In the genomic region with DNA sequence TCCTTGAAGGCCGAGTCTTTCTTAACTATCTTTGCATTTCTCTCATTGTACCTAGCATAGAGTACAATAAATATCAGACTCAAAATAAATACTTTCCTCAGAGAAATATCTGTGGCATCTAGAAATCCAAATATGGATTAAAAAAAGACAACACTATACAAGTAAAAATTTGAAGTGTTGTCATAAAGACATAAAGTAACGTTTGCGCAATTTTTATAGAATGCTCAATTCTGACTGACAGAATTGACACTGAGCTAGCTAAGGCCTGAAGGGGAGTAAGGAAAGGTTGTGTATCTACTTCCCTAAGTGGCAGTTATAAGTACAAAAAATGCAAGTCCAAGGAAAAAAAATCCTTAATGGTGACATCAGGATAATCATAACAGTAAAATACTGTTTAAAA, we compare ENCODE assay signal across 8 cellular contexts. TPM values are rescaled to one million over a fixed set of nuclear protein-coding genes. Genes with fewer than 3 reads are reported as not detected.
DNase-seq lines count a peak whose midpoint lies in the region; ATAC-seq and TF ChIP-seq lines count a peak whose summit lies in the region.

No MANE protein-coding gene starts in this region.

- DNase-seq in GM06990 (ENCODE audit: extremely low read depth, insufficient read length), result no peak
- DNase-seq in PC-3, result no peak
- DNase-seq in erythroblast (lab: John Stamatoyannopoulos, UW), result peak; percentile 22 to 45
- DNase-seq in psoas muscle, result no peak
- no peak for DNase-seq in iPS-NIHi11 (ENCODE audit: low spot score)
- DNase-seq in NCI-H2081 treated with DMSO at 0.1 percent for 48 hours (lab: John Stamatoyannopoulos, UW), result no peak
- no peak for DNase-seq in NCI-H187 (lab: John Stamatoyannopoulos, UW)
- no peak for DNase-seq in activated CD4-positive, alpha-beta T cell treated with anti-CD3 and anti-CD28 coated beads, Interleukin-2, amount 50 U/mL, for 48 hours

- H3K4me3 ChIP-seq in GM06990 (replicated peaks; ENCODE audit: low read depth, low read length) (peak overlapping the region; percentile 74), PC-3 (ENCODE audit: low read length) (peak overlapping the region; percentile 81), psoas muscle (peak overlapping the region; percentile 90)

- H3K4me1 ChIP-seq in PC-3 (ENCODE audit: insufficient read depth, low read length) (peaks cover 16% of the 10 kb centered on the region), psoas muscle (peaks cover 21% of the 10 kb centered on the region)

- CTCF ChIA-PET in PC-3 (lab: Charles Lee), result no interaction called here

- peaks cover 4% of the 10 kb centered on the region for H3K36me3 ChIP-seq in GM06990 (ENCODE audit: control insufficient read depth, insufficient read depth, low read length)
- peaks cover 9% of the 10 kb centered on the region; the same call in 1 of the 2 replicates for H3K36me3 ChIP-seq in PC-3 (ENCODE audit: low read depth, low read length)
- H3K36me3 ChIP-seq in psoas muscle (ENCODE audit: insufficient read depth in 1 of 2, low read depth in 1 of 2), result peaks cover 3 to 18% of the 10 kb centered on the region in 2 donors

- no peak for TF ChIP-seq POLR2A in erythroblast (IDR thresholded peaks at IDR 0.05; ENCODE audit: low read length)

- TF ChIP-seq CTCF in GM06990 (IDR thresholded peaks at IDR 0.05; ENCODE audit: insufficient read depth, low read length, poor library complexity, severe bottlenecking), result no peak
- TF ChIP-seq CTCF in PC-3 (conservative IDR thresholded peaks at IDR 0.05; ENCODE audit: low read depth, low read length), result no peak
- no peak for TF ChIP-seq CTCF in psoas muscle (IDR thresholded peaks at IDR 0.05)

- peaks cover 64% of the 10 kb centered on the region for H3K79me2 ChIP-seq in PC-3 (ENCODE audit: low read length)

- intact Hi-C loops in PC-3 (cut with micrococcal nuclease) (no loop called here), psoas muscle (cut with DNase I) (loop anchor here in 1 of 2 donors (10.0 kb wide), 1 partner anchor 110 kb away; a partner anchor contains a TSS)

- peak overlapping the region; percentile 85 for H3K4me2 ChIP-seq in PC-3 (ENCODE audit: low read length)

- POLR2A ChIA-PET in PC-3 (lab: Charles Lee; ENCODE audit: unreplicated experiment), result no interaction called here

- H3K27me3 ChIP-seq in GM06990 (replicated peaks; ENCODE audit: control insufficient read depth, insufficient read depth, low read length) (no peaks in the 10 kb centered on the region), PC-3 (ENCODE audit: low read length) (no peaks in the 10 kb centered on the region), psoas muscle (ENCODE audit: insufficient read depth in 3 of 3, low read length in 2 of 3) (no peaks in the 10 kb centered on the region)

- no peak overlapping the region for H2AFZ ChIP-seq in PC-3 (ENCODE audit: low read length)

- no peaks in the 10 kb centered on the region for H3K9me3 ChIP-seq in PC-3 (ENCODE audit: low read length)
- H3K9me3 ChIP-seq in psoas muscle, result no peaks in the 10 kb centered on the region

- H3K27ac ChIP-seq in PC-3 (ENCODE audit: low read length) (no peak overlapping the region), psoas muscle (peak overlapping the region; percentile 96)

- BruUV-seq in PC-3 (replicated peaks; lab: Mats Ljungman, UMichigan), result no TSS peak

- peaks cover 21% of the 10 kb centered on the region for H4K20me1 ChIP-seq in PC-3 (ENCODE audit: low read length)

- peak overlapping the region; percentile 95 for H3K9ac ChIP-seq in PC-3 (ENCODE audit: low read length)

- ATAC-seq in PC-3 (no peak), psoas muscle (no peak)

- WGBS in psoas muscle, 3 donors, result 56 to 65% (median 61%) methylated on average over 3 of the region's 3 CpGs

- H3F3A ChIP-seq in PC-3 (ENCODE audit: low read length, unreplicated experiment), result no peaks in the 10 kb centered on the region

- no peaks in the 10 kb centered on the region for H3K9me2 ChIP-seq in PC-3 (replicated peaks; ENCODE audit: low read length)

RNA-seq across cellular contexts. Expression of a gene that starts 1.1 kb away (rescaled TPM):
- 120 and 140 TPM in 2 replicates for total RNA-seq in PC-3 (2014; rRNA removed)
- total RNA-seq in psoas muscle, result 100 to 1,000 TPM in 2 of 4 donors, 10 to 100 TPM in 2; 80.7 to 106 (median 95.5) TPM
- 100 to 1,000 TPM; 146 to 237 (median 201) TPM for polyA plus RNA-seq in psoas muscle

RNA-seq across cellular contexts. Expression of a gene that starts 33.6 kb away (rescaled TPM):
- total RNA-seq in PC-3 (2014; rRNA removed) (12.3 and 13.0 TPM in 2 replicates), psoas muscle (10 to 100 TPM; 33.4 to 39.5 (median 35.5) TPM)
- polyA plus RNA-seq in psoas muscle, result 10 to 100 TPM; 13.1 to 43.3 (median 14.4) TPM

RNA-seq across cellular contexts. Expression of a gene that starts 56.8 kb away (rescaled TPM):
- total RNA-seq in PC-3 (2014; rRNA removed) (20.4 and 25.9 TPM in 2 replicates), psoas muscle (1 to 10 TPM; 1.0 to 2.1 (median 1.2) TPM)
- polyA plus RNA-seq in psoas muscle, result 1 to 10 TPM; 3.1 to 6.3 (median 5.6) TPM

Comparison
In these comparisons a context has a peak if more than half of its experiments do, and no peak if none do; other contexts are left out.
1. DNase-seq: peak in erythroblast (2 of 2); none in GM06990 (single experiment), PC-3 (single experiment), psoas muscle (0 of 2), iPS-NIHi11 (single experiment), NCI-H2081 treated with DMSO at 0.1 percent for 48 hours (single experiment), NCI-H187 (0 of 2) and activated CD4-positive, alpha-beta T cell treated with anti-CD3 and anti-CD28 coated beads, Interleukin-2, amount 50 U/mL, for 48 hours (0 of 2).
2. Peak in every context shown above with its lines, with median percentiles within 50 percentile points of each other: H3K4me3 ChIP-seq.